In genomic region chr4:177791188-177791587, GRCh38 we compare ENCODE assay signal across 4 cellular contexts.
A peak's percentile ranks its signal among the peaks of the same experiment; 100 is the strongest.
TF ChIP-seq lines count a peak whose summit lies in the region.

No MANE protein-coding gene starts in this region.

TF ChIP-seq in HepG2, 621 proteins besides CTCF, POLR2A, EP300 and RAD21:
- peak; percentile 56 to 85; a peak in 3 of 4 replicates for TF ChIP-seq MAFK (conservative IDR thresholded peaks at IDR 0.05 in 1 of 2, IDR thresholded peaks at IDR 0.05 in 1 of 2; ENCODE audit: low read length in 2 of 2)
- TF ChIP-seq ZFP62 (CRISPR knock-in tag; IDR thresholded peaks at IDR 0.05) = no peak
- TF ChIP-seq MAFF (IDR thresholded peaks at IDR 0.05; ENCODE audit: low read depth, low read length) = peak; percentile 83
TF ChIP-seq in HepG2: peak in this region for 2.

TF ChIP-seq in A549, 52 proteins besides CTCF, POLR2A, EP300 and RAD21:
- peak; percentile 68 for TF ChIP-seq MAFK (IDR thresholded peaks at IDR 0.05; ENCODE audit: partially characterized antibody)
- TF ChIP-seq KDM1A (IDR thresholded peaks at IDR 0.05; ENCODE audit: low read depth) = no peak
- TF ChIP-seq BCL3 (IDR thresholded peaks at IDR 0.05) = no peak
- no peak for TF ChIP-seq HDAC2 (IDR thresholded peaks at IDR 0.05)

TF ChIP-seq in IMR-90, 13 proteins besides CTCF, POLR2A, EP300 and RAD21:
- peak; percentile 80 for TF ChIP-seq MAFK (IDR thresholded peaks at IDR 0.05; ENCODE audit: low read depth, low read length)
- TF ChIP-seq NFE2L2 (IDR thresholded peaks at IDR 0.05; ENCODE audit: low read depth, low read length) = no peak
TF ChIP-seq in IMR-90: peak in this region for 1.

TF ChIP-seq in K562, 482 proteins besides CTCF, POLR2A, EP300 and RAD21:
- peak; percentile 39 for TF ChIP-seq MAFF (IDR thresholded peaks at IDR 0.05; ENCODE audit: low read length)
- peak; percentile 18; the same call in 1 of the 2 replicates for TF ChIP-seq MAFK (IDR thresholded peaks at IDR 0.05; ENCODE audit: low read length)
- no peak for TF ChIP-seq DEAF1 (CRISPR knock-in tag; IDR thresholded peaks at IDR 0.05)
- TF ChIP-seq RFX1 (IDR thresholded peaks at IDR 0.05) = no peak
- no peak for TF ChIP-seq FOXJ2 (tag; IDR thresholded peaks at IDR 0.05)
- TF ChIP-seq ZNF316 (IDR thresholded peaks at IDR 0.05) = peak; percentile 54; the same call in 1 of the 2 replicates
- TF ChIP-seq ADNP (tag; IDR thresholded peaks at IDR 0.05) = no peak
- TF ChIP-seq ZNF121 (CRISPR knock-in tag; conservative IDR thresholded peaks at IDR 0.05) = no peak
- no peak for TF ChIP-seq ZNF184 (CRISPR knock-in tag; IDR thresholded peaks at IDR 0.05)
- TF ChIP-seq C11orf30 (IDR thresholded peaks at IDR 0.05; ENCODE audit: low read depth) = peak; percentile 16; the same call in 1 of the 2 replicates
- TF ChIP-seq CHCHD3 (CRISPR knock-in tag; IDR thresholded peaks at IDR 0.05) = no peak
- TF ChIP-seq SNIP1 (IDR thresholded peaks at IDR 0.05; ENCODE audit: low read depth) = no peak
- no peak for TF ChIP-seq ZNF408 (CRISPR knock-in tag; IDR thresholded peaks at IDR 0.05; ENCODE audit: low read depth)
- TF ChIP-seq ZNF232 (CRISPR knock-in tag; IDR thresholded peaks at IDR 0.05) = no peak
- no peak for TF ChIP-seq IRF9 (tag; IDR thresholded peaks at IDR 0.05)
- no peak for TF ChIP-seq RAD51 (IDR thresholded peaks at IDR 0.05; ENCODE audit: borderline replicate concordance, low read depth)
- TF ChIP-seq PTTG1 (tag; IDR thresholded peaks at IDR 0.05; ENCODE audit: low read depth) = no peak
